In the genomic region with DNA sequence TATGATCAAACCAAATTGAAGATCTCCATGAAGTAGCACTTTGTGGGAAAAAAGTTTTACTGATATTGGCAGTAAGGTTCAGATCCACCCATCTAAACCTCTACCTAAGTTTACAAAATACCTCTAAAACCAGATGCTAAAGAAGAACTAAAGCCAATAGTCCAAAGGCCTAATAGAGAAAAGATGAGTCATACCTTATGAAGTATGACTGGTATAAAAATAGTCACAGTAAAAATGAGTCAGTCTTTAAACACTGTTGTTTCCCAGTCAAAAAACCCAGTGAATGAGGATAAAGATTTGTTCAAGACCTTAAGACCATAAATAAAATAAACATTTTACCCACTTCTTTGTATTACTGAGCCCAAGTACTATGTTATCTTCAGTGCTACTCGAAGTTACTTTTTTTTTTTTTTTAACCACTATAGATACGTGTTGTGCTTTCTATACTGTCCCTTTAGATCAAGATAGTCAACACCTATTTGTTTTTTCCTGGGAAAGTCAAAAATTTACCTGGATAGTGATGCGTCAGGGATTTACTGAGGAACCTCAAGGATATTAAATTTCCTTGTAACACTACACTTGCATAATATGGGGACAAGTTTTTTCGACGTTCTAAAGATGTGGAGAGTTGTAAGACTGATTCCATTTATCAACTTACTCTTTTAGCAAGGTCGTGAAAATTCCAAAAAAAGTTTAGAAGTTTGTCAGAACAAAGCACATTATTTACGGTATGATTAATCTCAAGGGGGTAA, we compare ENCODE assay signal across 8 cellular contexts.
A peak's percentile ranks its signal among the peaks of the same experiment; 100 is the strongest.
DNase-seq lines count a peak whose midpoint lies in the region; ATAC-seq and TF ChIP-seq lines count a peak whose summit lies in the region.

No MANE protein-coding gene starts in this region.

- no peak overlapping the region for H2BK12ac ChIP-seq in mesenchymal stem cell (ENCODE audit: low read length in 2 of 2)

- H3K4me3 ChIP-seq in OCI-LY3 (ENCODE audit: low read length): no peak overlapping the region
- H3K4me3 ChIP-seq in mesenchymal stem cell (ENCODE audit: insufficient read depth in 1 of 2, low read depth in 1 of 2, low read length in 2 of 2): no peak overlapping the region

- H2AK5ac ChIP-seq in mesenchymal stem cell (ENCODE audit: low read length, severe bottlenecking): no peak overlapping the region

- H3K23ac ChIP-seq in mesenchymal stem cell (ENCODE audit: low read length in 2 of 2): no peak overlapping the region

- H3K9me3 ChIP-seq in OCI-LY3 (ENCODE audit: insufficient read depth, low read length): peaks cover 4% of the 10 kb centered on the region; the same call in 1 of the 2 replicates
- H3K9me3 ChIP-seq in mesenchymal stem cell (ENCODE audit: control insufficient read depth, low read length): no peaks in the 10 kb centered on the region

- H2BK120ac ChIP-seq in mesenchymal stem cell (ENCODE audit: low read depth, low read length): no peak overlapping the region

- H3K4me2 ChIP-seq in OCI-LY3 (ENCODE audit: low read length) (peak overlapping the region; percentile 19), mesenchymal stem cell (ENCODE audit: low read length, poor library complexity, severe bottlenecking) (no peak overlapping the region)

- H4K91ac ChIP-seq in mesenchymal stem cell (ENCODE audit: low read length): no peak overlapping the region

- peak; percentile 63 for DNase-seq in mesenchymal stem cell
- DNase-seq in SKM-1 treated with dmso at 0.1 percent for 144 hours (lab: John Stamatoyannopoulos, UW; ENCODE audit: unreplicated experiment): no peak
- DNase-seq in substantia nigra (lab: John Stamatoyannopoulos, UW): no peak
- DNase-seq in SKM-1 (lab: John Stamatoyannopoulos, UW; ENCODE audit: unreplicated experiment): no peak

- H4K20me1 ChIP-seq in OCI-LY3 (ENCODE audit: insufficient read depth, low read length): no peaks in the 10 kb centered on the region

- no peak for TF ChIP-seq CTCF in OCI-LY3 (IDR thresholded peaks at IDR 0.05; ENCODE audit: low read depth, low read length)

- H3K27ac ChIP-seq in OCI-LY3 (ENCODE audit: low read length) (no peak overlapping the region), mesenchymal stem cell (ENCODE audit: low read length, poor library complexity, severe bottlenecking) (no peak overlapping the region), substantia nigra (ENCODE audit: low read depth, low read length, poor library complexity, severe bottlenecking) (no peak overlapping the region)

- no peaks in the 10 kb centered on the region for H3K27me3 ChIP-seq in OCI-LY3 (ENCODE audit: low read depth, low read length)
- peaks cover 0 to 6% of the 10 kb centered on the region in 2 experiments for H3K27me3 ChIP-seq in mesenchymal stem cell (ENCODE audit: control insufficient read depth in 1 of 2, insufficient read depth in 1 of 2, low read length in 2 of 2)

- no peak overlapping the region for H2AFZ ChIP-seq in OCI-LY3 (ENCODE audit: low read depth, low read length)
- H2AFZ ChIP-seq in mesenchymal stem cell (ENCODE audit: low read depth, low read length): no peak overlapping the region

- no peak overlapping the region for H3K18ac ChIP-seq in mesenchymal stem cell (ENCODE audit: low read depth in 1 of 2, low read length in 2 of 2)

- H3K4ac ChIP-seq in mesenchymal stem cell (ENCODE audit: low read depth in 1 of 2, low read length in 2 of 2): no peak overlapping the region

- WGBS in mesenchymal stem cell: 80% methylated on average over 1 of the region's 7 CpGs

- no peaks in the 10 kb centered on the region for H3K36me3 ChIP-seq in OCI-LY3 (replicated peaks; ENCODE audit: low read depth, low read length)
- H3K36me3 ChIP-seq in mesenchymal stem cell (ENCODE audit: control insufficient read depth in 1 of 2, insufficient read depth in 2 of 2, low read depth in 1 of 2, low read length in 2 of 2): no peaks in the 10 kb centered on the region

- H2BK5ac ChIP-seq in mesenchymal stem cell (ENCODE audit: low read depth, low read length, poor library complexity, severe bottlenecking): no peak overlapping the region

- no peak overlapping the region for H2BK15ac ChIP-seq in mesenchymal stem cell (ENCODE audit: low read depth, poor library complexity, severe bottlenecking)

- H3K4me1 ChIP-seq in OCI-LY3 (ENCODE audit: low read length): peaks cover 13% of the 10 kb centered on the region
- no peaks in the 10 kb centered on the region for H3K4me1 ChIP-seq in mesenchymal stem cell (ENCODE audit: control insufficient read depth, insufficient read depth, low read depth, low read length)

- no peaks in the 10 kb centered on the region for H3K79me2 ChIP-seq in OCI-LY3 (ENCODE audit: low read length)

- H3K9ac ChIP-seq in OCI-LY3 (ENCODE audit: low read length) (no peak overlapping the region), mesenchymal stem cell (ENCODE audit: low read length) (peak overlapping the region; percentile 71)

- no peak overlapping the region for H4K8ac ChIP-seq in mesenchymal stem cell (ENCODE audit: low read length)

- ATAC-seq in GM18508 (IDR thresholded peaks at IDR 0.05; ENCODE audit: insufficient read depth, unreplicated experiment) (peak; percentile 89), HG02759 (IDR thresholded peaks at IDR 0.05; ENCODE audit: unreplicated experiment) (peak; percentile 94), HG02970 (IDR thresholded peaks at IDR 0.05; ENCODE audit: low FRiP score, unreplicated experiment) (no peak)

- no peak overlapping the region for H3K14ac ChIP-seq in mesenchymal stem cell (ENCODE audit: low read length in 2 of 2)

- no peaks in the 10 kb centered on the region for H3K79me1 ChIP-seq in mesenchymal stem cell (replicated peaks; ENCODE audit: low read length, poor library complexity, severe bottlenecking)
